Comparison of ENCODE assay signal across 14 cellular contexts in genomic region chr5:157370967-157371366, GRCh38.
A peak's percentile ranks its signal among the peaks of the same experiment; 100 is the strongest.
DNase-seq lines count a peak whose midpoint lies in the region; ATAC-seq and TF ChIP-seq lines count a peak whose summit lies in the region.
"Had no signal": no experiment of that assay in that cellular context is flagged by ENCODE, and none has a peak within 500 bp of the region (broad histone marks: within the 10 kb centered on the region; RNA-seq: fewer than 3 reads in every experiment).

No MANE protein-coding gene starts in this region.

- no peaks in the 10 kb centered on the region for H3K27me3 Mint-ChIP-seq in activated T-cell treated with anti-CD3 and anti-CD28 coated beads, Interleukin-2, amount 50 U/mL, for 24 hours

- no peak for TF ChIP-seq CTCF in astrocyte of the spinal cord (IDR thresholded peaks at IDR 0.05; ENCODE audit: low read depth, low read length)
- TF ChIP-seq CTCF in mucosa of descending colon (IDR thresholded peaks at IDR 0.05): no peak
- no peak for TF ChIP-seq CTCF in transverse colon (IDR thresholded peaks at IDR 0.05)
- no peak for TF ChIP-seq CTCF in upper lobe of left lung (IDR thresholded peaks at IDR 0.05)

- no peaks in the 10 kb centered on the region for H3K27me3 ChIP-seq in transverse colon
- H3K27me3 ChIP-seq in upper lobe of left lung: no peaks in the 10 kb centered on the region
- H3K27me3 ChIP-seq: upper lobe of right lung had no signal

- DNase-seq in activated T-cell treated with anti-CD3 and anti-CD28 coated beads, Interleukin-2, amount 50 U/mL, for 24 hours: no peak
- DNase-seq in activated T-cell treated with anti-CD3 and anti-CD28 coated beads for 4 hours (no peak), astrocyte of the spinal cord (ENCODE audit: low read depth, low spot score) (peak; percentile 74), mucosa of descending colon (no peak), transverse colon (no peak), NCI-H1105 treated with DMSO at 0.1 percent for 48 hours (lab: John Stamatoyannopoulos, UW) (no peak), upper lobe of left lung (no peak)
- DNase-seq: ACHN, KBM-7, NCI-H2171, upper lobe of right lung had no signal

- peaks cover 27% of the 10 kb centered on the region for H3K4me1 Mint-ChIP-seq in activated T-cell treated with anti-CD3 and anti-CD28 coated beads, Interleukin-2, amount 50 U/mL, for 24 hours (ENCODE audit: low read depth)

- no peaks in the 10 kb centered on the region for H3K9me3 ChIP-seq in mucosa of descending colon
- no peaks in the 10 kb centered on the region for H3K9me3 ChIP-seq in transverse colon
- no peaks in the 10 kb centered on the region for H3K9me3 ChIP-seq in upper lobe of left lung
- H3K9me3 ChIP-seq: upper lobe of right lung had no signal

- 64 to 72% methylated on average over 4 to 6 of the region's 6 CpGs for WGBS in transverse colon (ENCODE audit: low coverage in 1 of 2), 2 donors
- 81 to 88% methylated on average over 6 of the region's 6 CpGs for WGBS in upper lobe of left lung, 2 donors

- in situ Hi-C loops in astrocyte of the spinal cord (cut with HindIII; ENCODE audit: low sequenced_read_pairs): no loop called here
- in situ Hi-C loops in transverse colon (cut with MboI; ENCODE audit: low pct_ligation_motif_present in 1 of 4, low pct_unique_long_range_greater_than_20kb in 1 of 4, low sequenced_read_pairs in 3 of 4): no loop called here

- peak; percentile 53 for TF ChIP-seq EP300 in transverse colon (IDR thresholded peaks at IDR 0.05; ENCODE audit: low read depth)
- no peak for TF ChIP-seq EP300 in upper lobe of left lung (IDR thresholded peaks at IDR 0.05)

- H3K4me3 ChIP-seq in astrocyte of the spinal cord (ENCODE audit: low read depth, low read length): no peak overlapping the region
- no peak overlapping the region for H3K4me3 ChIP-seq in mucosa of descending colon
- no peak overlapping the region for H3K4me3 ChIP-seq in transverse colon
- no peak overlapping the region for H3K4me3 ChIP-seq in upper lobe of left lung
- H3K4me3 ChIP-seq: upper lobe of right lung had no signal

- no peaks in the 10 kb centered on the region for H3K4me1 ChIP-seq in mucosa of descending colon (ENCODE audit: low read depth)
- peaks cover 0 to 18% (median 0%) of the 10 kb centered on the region in 4 donors for H3K4me1 ChIP-seq in transverse colon
- H3K4me1 ChIP-seq in upper lobe of left lung: no peaks in the 10 kb centered on the region
- H3K4me1 ChIP-seq: upper lobe of right lung had no signal

- peak overlapping the region; percentile 75 for H3K27ac Mint-ChIP-seq in activated T-cell treated with anti-CD3 and anti-CD28 coated beads, Interleukin-2, amount 50 U/mL, for 24 hours

- peaks cover 94% of the 10 kb centered on the region for H3K36me3 Mint-ChIP-seq in activated T-cell treated with anti-CD3 and anti-CD28 coated beads, Interleukin-2, amount 50 U/mL, for 24 hours (ENCODE audit: low read depth)

- TF ChIP-seq POLR2A in transverse colon (IDR thresholded peaks at IDR 0.05) (no peak), upper lobe of left lung (IDR thresholded peaks at IDR 0.05) (no peak)

- ATAC-seq in mucosa of descending colon (peak; percentile 33), upper lobe of left lung (ENCODE audit: low FRiP score in 2 of 2) (no peak), HG02588 (IDR thresholded peaks at IDR 0.05; ENCODE audit: unreplicated experiment) (no peak)
- ATAC-seq: upper lobe of right lung had no signal

- no peak overlapping the region for H3K4me3 Mint-ChIP-seq in activated T-cell treated with anti-CD3 and anti-CD28 coated beads, Interleukin-2, amount 50 U/mL, for 24 hours

- no peaks in the 10 kb centered on the region for H3K9me3 Mint-ChIP-seq in activated T-cell treated with anti-CD3 and anti-CD28 coated beads, Interleukin-2, amount 50 U/mL, for 24 hours

- H3K27ac ChIP-seq in transverse colon (peak overlapping the region; percentile 74 to 80 (median 76)), upper lobe of left lung (no peak overlapping the region)
- H3K27ac ChIP-seq: epithelial cell of prostate, parathyroid adenoma, upper lobe of right lung had no signal

- H3K36me3 ChIP-seq in mucosa of descending colon (ENCODE audit: low read depth) (no peaks in the 10 kb centered on the region), transverse colon (no peaks in the 10 kb centered on the region), upper lobe of left lung (peaks cover 0 to 7% (median 3%) of the 10 kb centered on the region in 4 donors)
- H3K36me3 ChIP-seq: upper lobe of right lung had no signal

- intact Hi-C loops in mucosa of descending colon (cut with DNase I, micrococcal nuclease): no loop called here
- intact Hi-C loops in transverse colon (cut with DNase I; ENCODE audit: low total_unique reads): no loop called here

Comparison
In these comparisons a context has a peak if more than half of its experiments do, and no peak if none do; other contexts are left out.
1. H3K27ac ChIP-seq: peak in transverse colon (4 of 4); none in upper lobe of left lung (0 of 4).